In the genomic region with DNA sequence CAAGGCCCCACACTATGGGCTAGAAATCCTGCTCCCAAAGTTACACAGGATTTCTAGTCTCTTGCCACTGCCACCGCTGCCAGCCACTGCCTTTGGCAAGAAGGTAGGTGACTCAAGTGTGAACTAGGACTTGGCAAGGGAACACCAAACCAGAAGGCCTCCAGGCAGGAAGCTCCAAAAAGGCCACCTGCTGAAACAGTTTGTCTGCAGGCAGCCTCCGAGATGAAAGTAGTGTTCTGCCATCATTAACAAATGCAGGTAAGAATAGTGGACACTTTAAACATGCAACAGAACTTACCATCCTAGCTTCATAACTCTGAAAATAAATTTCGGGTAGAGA, we compare ENCODE assay signal across 2 cellular contexts.
TF ChIP-seq lines count a peak whose summit lies in the region.

No MANE protein-coding gene starts in this region.

TF ChIP-seq in liver, 16 proteins besides CTCF, POLR2A, EP300 and RAD21 (continued from another document):
- TF ChIP-seq, protein P1, sequence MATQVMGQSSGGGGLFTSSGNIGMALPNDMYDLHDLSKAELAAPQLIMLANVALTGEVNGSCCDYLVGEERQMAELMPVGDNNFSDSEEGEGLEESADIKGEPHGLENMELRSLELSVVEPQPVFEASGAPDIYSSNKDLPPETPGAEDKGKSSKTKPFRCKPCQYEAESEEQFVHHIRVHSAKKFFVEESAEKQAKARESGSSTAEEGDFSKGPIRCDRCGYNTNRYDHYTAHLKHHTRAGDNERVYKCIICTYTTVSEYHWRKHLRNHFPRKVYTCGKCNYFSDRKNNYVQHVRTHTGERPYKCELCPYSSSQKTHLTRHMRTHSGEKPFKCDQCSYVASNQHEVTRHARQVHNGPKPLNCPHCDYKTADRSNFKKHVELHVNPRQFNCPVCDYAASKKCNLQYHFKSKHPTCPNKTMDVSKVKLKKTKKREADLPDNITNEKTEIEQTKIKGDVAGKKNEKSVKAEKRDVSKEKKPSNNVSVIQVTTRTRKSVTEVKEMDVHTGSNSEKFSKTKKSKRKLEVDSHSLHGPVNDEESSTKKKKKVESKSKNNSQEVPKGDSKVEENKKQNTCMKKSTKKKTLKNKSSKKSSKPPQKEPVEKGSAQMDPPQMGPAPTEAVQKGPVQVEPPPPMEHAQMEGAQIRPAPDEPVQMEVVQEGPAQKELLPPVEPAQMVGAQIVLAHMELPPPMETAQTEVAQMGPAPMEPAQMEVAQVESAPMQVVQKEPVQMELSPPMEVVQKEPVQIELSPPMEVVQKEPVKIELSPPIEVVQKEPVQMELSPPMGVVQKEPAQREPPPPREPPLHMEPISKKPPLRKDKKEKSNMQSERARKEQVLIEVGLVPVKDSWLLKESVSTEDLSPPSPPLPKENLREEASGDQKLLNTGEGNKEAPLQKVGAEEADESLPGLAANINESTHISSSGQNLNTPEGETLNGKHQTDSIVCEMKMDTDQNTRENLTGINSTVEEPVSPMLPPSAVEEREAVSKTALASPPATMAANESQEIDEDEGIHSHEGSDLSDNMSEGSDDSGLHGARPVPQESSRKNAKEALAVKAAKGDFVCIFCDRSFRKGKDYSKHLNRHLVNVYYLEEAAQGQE (IDR thresholded peaks at IDR 0.05), result no peak
- TF ChIP-seq EGR1 (IDR thresholded peaks at IDR 0.05; ENCODE audit: low read depth in 2 of 2) (no peak), RXRA (IDR thresholded peaks at IDR 0.05) (no peak), SP1 (IDR thresholded peaks at IDR 0.05) (no peak), GABPA (IDR thresholded peaks at IDR 0.05 in 1 of 2, conservative IDR thresholded peaks at IDR 0.05 in 1 of 2) (no peak), FOXA1 (IDR thresholded peaks at IDR 0.05) (no peak)
- TF ChIP-seq, protein P2, sequence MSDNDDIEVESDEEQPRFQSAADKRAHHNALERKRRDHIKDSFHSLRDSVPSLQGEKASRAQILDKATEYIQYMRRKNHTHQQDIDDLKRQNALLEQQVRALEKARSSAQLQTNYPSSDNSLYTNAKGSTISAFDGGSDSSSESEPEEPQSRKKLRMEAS (IDR thresholded peaks at IDR 0.05), result no peak

TF ChIP-seq in HepG2, 621 proteins besides CTCF, POLR2A, EP300 and RAD21:
- TF ChIP-seq, protein P3, sequence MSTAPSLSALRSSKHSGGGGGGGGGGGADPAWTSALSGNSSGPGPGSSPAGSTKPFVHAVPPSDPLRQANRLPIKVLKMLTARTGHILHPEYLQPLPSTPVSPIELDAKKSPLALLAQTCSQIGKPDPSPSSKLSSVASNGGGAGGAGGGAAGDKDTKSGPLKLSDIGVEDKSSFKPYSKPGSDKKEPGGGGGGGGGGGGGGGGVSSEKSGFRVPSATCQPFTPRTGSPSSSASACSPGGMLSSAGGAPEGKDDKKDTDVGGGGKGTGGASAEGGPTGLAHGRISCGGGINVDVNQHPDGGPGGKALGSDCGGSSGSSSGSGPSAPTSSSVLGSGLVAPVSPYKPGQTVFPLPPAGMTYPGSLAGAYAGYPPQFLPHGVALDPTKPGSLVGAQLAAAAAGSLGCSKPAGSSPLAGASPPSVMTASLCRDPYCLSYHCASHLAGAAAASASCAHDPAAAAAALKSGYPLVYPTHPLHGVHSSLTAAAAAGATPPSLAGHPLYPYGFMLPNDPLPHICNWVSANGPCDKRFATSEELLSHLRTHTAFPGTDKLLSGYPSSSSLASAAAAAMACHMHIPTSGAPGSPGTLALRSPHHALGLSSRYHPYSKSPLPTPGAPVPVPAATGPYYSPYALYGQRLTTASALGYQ (CRISPR knock-in tag; IDR thresholded peaks at IDR 0.05), result no peak
- TF ChIP-seq ZNF577 (CRISPR knock-in tag; IDR thresholded peaks at IDR 0.05; ENCODE audit: borderline replicate concordance, low read depth), result no peak
- no peak for TF ChIP-seq MYC (CRISPR knock-in tag; IDR thresholded peaks at IDR 0.05; ENCODE audit: borderline replicate concordance)
- no peak for TF ChIP-seq ZBTB7A (CRISPR knock-in tag; IDR thresholded peaks at IDR 0.05)
- no peak for TF ChIP-seq GTF3A (CRISPR knock-in tag; conservative IDR thresholded peaks at IDR 0.05)
- TF ChIP-seq, protein P4, sequence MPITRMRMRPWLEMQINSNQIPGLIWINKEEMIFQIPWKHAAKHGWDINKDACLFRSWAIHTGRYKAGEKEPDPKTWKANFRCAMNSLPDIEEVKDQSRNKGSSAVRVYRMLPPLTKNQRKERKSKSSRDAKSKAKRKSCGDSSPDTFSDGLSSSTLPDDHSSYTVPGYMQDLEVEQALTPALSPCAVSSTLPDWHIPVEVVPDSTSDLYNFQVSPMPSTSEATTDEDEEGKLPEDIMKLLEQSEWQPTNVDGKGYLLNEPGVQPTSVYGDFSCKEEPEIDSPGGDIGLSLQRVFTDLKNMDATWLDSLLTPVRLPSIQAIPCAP (CRISPR knock-in tag; IDR thresholded peaks at IDR 0.05; ENCODE audit: low read depth), result no peak
- TF ChIP-seq ZNF839 (CRISPR knock-in tag; IDR thresholded peaks at IDR 0.05; ENCODE audit: borderline replicate concordance), result no peak
- TF ChIP-seq, protein P5, sequence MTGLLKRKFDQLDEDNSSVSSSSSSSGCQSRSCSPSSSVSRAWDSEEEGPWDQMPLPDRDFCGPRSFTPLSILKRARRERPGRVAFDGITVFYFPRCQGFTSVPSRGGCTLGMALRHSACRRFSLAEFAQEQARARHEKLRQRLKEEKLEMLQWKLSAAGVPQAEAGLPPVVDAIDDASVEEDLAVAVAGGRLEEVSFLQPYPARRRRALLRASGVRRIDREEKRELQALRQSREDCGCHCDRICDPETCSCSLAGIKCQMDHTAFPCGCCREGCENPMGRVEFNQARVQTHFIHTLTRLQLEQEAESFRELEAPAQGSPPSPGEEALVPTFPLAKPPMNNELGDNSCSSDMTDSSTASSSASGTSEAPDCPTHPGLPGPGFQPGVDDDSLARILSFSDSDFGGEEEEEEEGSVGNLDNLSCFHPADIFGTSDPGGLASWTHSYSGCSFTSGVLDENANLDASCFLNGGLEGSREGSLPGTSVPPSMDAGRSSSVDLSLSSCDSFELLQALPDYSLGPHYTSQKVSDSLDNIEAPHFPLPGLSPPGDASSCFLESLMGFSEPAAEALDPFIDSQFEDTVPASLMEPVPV (CRISPR knock-in tag; IDR thresholded peaks at IDR 0.05), result no peak
- TF ChIP-seq ZNF781 (CRISPR knock-in tag; IDR thresholded peaks at IDR 0.05; ENCODE audit: borderline replicate concordance, not compliant biosample characterization), result no peak
- TF ChIP-seq, protein P6, sequence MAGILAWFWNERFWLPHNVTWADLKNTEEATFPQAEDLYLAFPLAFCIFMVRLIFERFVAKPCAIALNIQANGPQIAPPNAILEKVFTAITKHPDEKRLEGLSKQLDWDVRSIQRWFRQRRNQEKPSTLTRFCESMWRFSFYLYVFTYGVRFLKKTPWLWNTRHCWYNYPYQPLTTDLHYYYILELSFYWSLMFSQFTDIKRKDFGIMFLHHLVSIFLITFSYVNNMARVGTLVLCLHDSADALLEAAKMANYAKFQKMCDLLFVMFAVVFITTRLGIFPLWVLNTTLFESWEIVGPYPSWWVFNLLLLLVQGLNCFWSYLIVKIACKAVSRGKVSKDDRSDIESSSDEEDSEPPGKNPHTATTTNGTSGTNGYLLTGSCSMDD (CRISPR knock-in tag; IDR thresholded peaks at IDR 0.05), result no peak
- TF ChIP-seq, protein P7, sequence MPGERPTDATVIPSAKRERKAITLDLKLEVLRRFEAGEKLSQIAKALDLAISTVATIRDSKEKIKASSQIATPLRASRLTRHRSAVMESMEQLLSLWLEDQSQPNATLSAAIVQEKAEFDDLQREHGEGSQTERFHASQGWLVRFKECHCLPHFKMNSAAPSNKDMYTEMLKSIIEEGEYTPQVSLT (CRISPR knock-in tag; IDR thresholded peaks at IDR 0.05; ENCODE audit: borderline replicate concordance, low read depth), result no peak
- TF ChIP-seq, protein P8, sequence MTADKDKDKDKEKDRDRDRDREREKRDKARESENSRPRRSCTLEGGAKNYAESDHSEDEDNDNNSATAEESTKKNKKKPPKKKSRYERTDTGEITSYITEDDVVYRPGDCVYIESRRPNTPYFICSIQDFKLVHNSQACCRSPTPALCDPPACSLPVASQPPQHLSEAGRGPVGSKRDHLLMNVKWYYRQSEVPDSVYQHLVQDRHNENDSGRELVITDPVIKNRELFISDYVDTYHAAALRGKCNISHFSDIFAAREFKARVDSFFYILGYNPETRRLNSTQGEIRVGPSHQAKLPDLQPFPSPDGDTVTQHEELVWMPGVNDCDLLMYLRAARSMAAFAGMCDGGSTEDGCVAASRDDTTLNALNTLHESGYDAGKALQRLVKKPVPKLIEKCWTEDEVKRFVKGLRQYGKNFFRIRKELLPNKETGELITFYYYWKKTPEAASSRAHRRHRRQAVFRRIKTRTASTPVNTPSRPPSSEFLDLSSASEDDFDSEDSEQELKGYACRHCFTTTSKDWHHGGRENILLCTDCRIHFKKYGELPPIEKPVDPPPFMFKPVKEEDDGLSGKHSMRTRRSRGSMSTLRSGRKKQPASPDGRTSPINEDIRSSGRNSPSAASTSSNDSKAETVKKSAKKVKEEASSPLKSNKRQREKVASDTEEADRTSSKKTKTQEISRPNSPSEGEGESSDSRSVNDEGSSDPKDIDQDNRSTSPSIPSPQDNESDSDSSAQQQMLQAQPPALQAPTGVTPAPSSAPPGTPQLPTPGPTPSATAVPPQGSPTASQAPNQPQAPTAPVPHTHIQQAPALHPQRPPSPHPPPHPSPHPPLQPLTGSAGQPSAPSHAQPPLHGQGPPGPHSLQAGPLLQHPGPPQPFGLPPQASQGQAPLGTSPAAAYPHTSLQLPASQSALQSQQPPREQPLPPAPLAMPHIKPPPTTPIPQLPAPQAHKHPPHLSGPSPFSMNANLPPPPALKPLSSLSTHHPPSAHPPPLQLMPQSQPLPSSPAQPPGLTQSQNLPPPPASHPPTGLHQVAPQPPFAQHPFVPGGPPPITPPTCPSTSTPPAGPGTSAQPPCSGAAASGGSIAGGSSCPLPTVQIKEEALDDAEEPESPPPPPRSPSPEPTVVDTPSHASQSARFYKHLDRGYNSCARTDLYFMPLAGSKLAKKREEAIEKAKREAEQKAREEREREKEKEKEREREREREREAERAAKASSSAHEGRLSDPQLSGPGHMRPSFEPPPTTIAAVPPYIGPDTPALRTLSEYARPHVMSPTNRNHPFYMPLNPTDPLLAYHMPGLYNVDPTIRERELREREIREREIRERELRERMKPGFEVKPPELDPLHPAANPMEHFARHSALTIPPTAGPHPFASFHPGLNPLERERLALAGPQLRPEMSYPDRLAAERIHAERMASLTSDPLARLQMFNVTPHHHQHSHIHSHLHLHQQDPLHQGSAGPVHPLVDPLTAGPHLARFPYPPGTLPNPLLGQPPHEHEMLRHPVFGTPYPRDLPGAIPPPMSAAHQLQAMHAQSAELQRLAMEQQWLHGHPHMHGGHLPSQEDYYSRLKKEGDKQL (CRISPR knock-in tag; IDR thresholded peaks at IDR 0.05; ENCODE audit: low read depth), result no peak
- TF ChIP-seq, protein P9, sequence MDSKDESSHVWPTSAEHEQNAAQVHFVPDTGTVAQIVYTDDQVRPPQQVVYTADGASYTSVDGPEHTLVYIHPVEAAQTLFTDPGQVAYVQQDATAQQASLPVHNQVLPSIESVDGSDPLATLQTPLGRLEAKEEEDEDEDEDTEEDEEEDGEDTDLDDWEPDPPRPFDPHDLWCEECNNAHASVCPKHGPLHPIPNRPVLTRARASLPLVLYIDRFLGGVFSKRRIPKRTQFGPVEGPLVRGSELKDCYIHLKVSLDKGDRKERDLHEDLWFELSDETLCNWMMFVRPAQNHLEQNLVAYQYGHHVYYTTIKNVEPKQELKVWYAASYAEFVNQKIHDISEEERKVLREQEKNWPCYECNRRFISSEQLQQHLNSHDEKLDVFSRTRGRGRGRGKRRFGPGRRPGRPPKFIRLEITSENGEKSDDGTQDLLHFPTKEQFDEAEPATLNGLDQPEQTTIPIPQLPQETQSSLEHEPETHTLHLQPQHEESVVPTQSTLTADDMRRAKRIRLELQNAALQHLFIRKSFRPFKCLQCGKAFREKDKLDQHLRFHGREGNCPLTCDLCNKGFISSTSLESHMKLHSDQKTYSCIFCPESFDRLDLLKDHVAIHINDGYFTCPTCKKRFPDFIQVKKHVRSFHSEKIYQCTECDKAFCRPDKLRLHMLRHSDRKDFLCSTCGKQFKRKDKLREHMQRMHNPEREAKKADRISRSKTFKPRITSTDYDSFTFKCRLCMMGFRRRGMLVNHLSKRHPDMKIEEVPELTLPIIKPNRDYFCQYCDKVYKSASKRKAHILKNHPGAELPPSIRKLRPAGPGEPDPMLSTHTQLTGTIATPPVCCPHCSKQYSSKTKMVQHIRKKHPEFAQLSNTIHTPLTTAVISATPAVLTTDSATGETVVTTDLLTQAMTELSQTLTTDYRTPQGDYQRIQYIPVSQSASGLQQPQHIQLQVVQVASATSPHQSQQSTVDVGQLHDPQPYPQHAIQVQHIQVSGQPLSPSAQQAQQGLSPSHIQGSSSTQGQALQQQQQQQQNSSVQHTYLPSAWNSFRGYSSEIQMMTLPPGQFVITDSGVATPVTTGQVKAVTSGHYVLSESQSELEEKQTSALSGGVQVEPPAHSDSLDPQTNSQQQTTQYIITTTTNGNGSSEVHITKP (CRISPR knock-in tag; IDR thresholded peaks at IDR 0.05; ENCODE audit: low read depth), result no peak
